24 cellular contexts compared by ENCODE assay signal in genomic region chr5:109125755-109126429, GRCh38.
DNase-seq lines count a peak whose midpoint lies in the region; ATAC-seq and TF ChIP-seq lines count a peak whose summit lies in the region.
"Had no signal": no experiment of that assay in that cellular context is flagged by ENCODE, and none has a peak within 500 bp of the region (broad histone marks: within the 10 kb centered on the region; RNA-seq: fewer than 3 reads in every experiment).

No MANE protein-coding gene starts in this region.

- H3K36me3 Mint-ChIP-seq in nephron (ENCODE audit: low read depth), result peaks cover 15% of the 10 kb centered on the region
- peaks cover 4% of the 10 kb centered on the region for H3K36me3 Mint-ChIP-seq in natural killer cell treated with Interleukin-12 subunit alpha and Interleukin-12 subunit beta and Interleukin-15 and Interleukin-18, amount 100 ng/mL, for 72 hours

- POLR2A ChIA-PET in HEK293T (lab: Yijun Ruan, JAX), result no interaction called here

- H3K4me1 ChIP-seq in DND-41 (ENCODE audit: insufficient read depth, low read length) (peaks cover 32% of the 10 kb centered on the region), SJCRH30 (peaks cover 15% of the 10 kb centered on the region)
- H3K4me1 ChIP-seq: ascending aorta, Caco-2, prostate gland, SJSA1, suprapubic skin had no signal

- peaks cover 20% of the 10 kb centered on the region for H3K9me3 Mint-ChIP-seq in nephron
- peaks cover 4% of the 10 kb centered on the region for H3K9me3 Mint-ChIP-seq in natural killer cell treated with Interleukin-12 subunit alpha and Interleukin-12 subunit beta and Interleukin-15 and Interleukin-18, amount 100 ng/mL, for 72 hours

- H3K9me3 ChIP-seq in DND-41 (ENCODE audit: insufficient read depth, low read length, severe bottlenecking), result no peaks in the 10 kb centered on the region
- peaks cover 12% of the 10 kb centered on the region for H3K9me3 ChIP-seq in SJCRH30 (replicated peaks)
- H3K9me3 ChIP-seq: neutrophil, prostate gland, SJSA1 had no signal

- H3K4me3 ChIP-seq in DND-41 (ENCODE audit: low read depth in 1 of 2, low read length in 2 of 2), result peak overlapping the region; percentile 7 to 46; a peak in 3 of 4 replicates
- peak overlapping the region; percentile 18 for H3K4me3 ChIP-seq in SJCRH30
- H3K4me3 ChIP-seq in H7 (ENCODE audit: insufficient read depth, low read depth, low read length), result no peak overlapping the region
- H3K4me3 ChIP-seq: ascending aorta, GM12878, prostate gland, SJSA1, suprapubic skin had no signal

- TF ChIP-seq CTCF in DND-41 (IDR thresholded peaks at IDR 0.05; ENCODE audit: borderline replicate concordance, extremely low read depth, low read length, poor library complexity, severe bottlenecking) (no peak), nephron (IDR thresholded peaks at IDR 0.05; ENCODE audit: unreplicated experiment in 3 of 3) (no peak)

- DNase-seq in DND-41 (peak; percentile 77), LHCN-M2 (ENCODE audit: low read depth) (peak; percentile 70), SJCRH30 (peak; percentile 75 to 94), H7 (no peak), HEK293T (ENCODE audit: extremely low spot score) (no peak)
- DNase-seq in natural killer cell treated with Interleukin-12 subunit alpha and Interleukin-12 subunit beta and Interleukin-15 and Interleukin-18, amount 100 ng/mL, for 72 hours (ENCODE audit: low spot score), result no peak
- DNase-seq: activated CD8-positive, alpha-beta T cell treated with anti-CD3 and anti-CD28 coated beads, Interleukin-2, amount 10 ng/mL, durations not matched to agents 7 days and 5 days; activated naive CD8-positive, alpha-beta T cell treated with anti-CD3 and anti-CD28 coated beads for 36 hours; activated T-cell treated with anti-CD3 and anti-CD28 coated beads for 4 hours; Caco-2; central memory CD4-positive, alpha-beta T cell; H9; IMR-90; NCI-H524 treated with DMSO at 0.1 percent for 48 hours; stimulated activated CD4-positive, alpha-beta T cell treated with anti-CD3 and anti-CD28 coated beads, Interleukin-15, amount 100 ng/mL, for 24 hours; stimulated activated naive CD4-positive, alpha-beta T cell; T-cell had no signal

- H3K27me3 ChIP-seq in DND-41 (ENCODE audit: insufficient read depth, low read length, poor library complexity), result no peaks in the 10 kb centered on the region
- no peaks in the 10 kb centered on the region for H3K27me3 ChIP-seq in SJCRH30
- H3K27me3 ChIP-seq in H7 (ENCODE audit: control insufficient read depth, insufficient read depth, low read length), result no peaks in the 10 kb centered on the region
- H3K27me3 ChIP-seq: ascending aorta, neutrophil, SJSA1, suprapubic skin had no signal

- H3K4me2 ChIP-seq in DND-41 (ENCODE audit: insufficient read depth, low read length), result peak overlapping the region; percentile 59

- peak overlapping the region in 2 of 3 experiments; percentile 5 to 20 for H3K27ac Mint-ChIP-seq in nephron
- H3K27ac Mint-ChIP-seq in natural killer cell treated with Interleukin-12 subunit alpha and Interleukin-12 subunit beta and Interleukin-15 and Interleukin-18, amount 100 ng/mL, for 72 hours, result no peak overlapping the region
- H3K27ac Mint-ChIP-seq: activated CD8-positive, alpha-beta T cell treated with anti-CD3 and anti-CD28 coated beads, Interleukin-2, amount 10 ng/mL, durations not matched to agents 7 days and 5 days; activated naive CD8-positive, alpha-beta T cell treated with anti-CD3 and anti-CD28 coated beads for 36 hours; T-cell had no signal

- H3K79me2 ChIP-seq in DND-41 (ENCODE audit: insufficient read depth, low read length), result no peaks in the 10 kb centered on the region

- CTCF ChIA-PET in HEK293T (lab: Yijun Ruan, JAX), result no interaction called here

- H3K27me3 Mint-ChIP-seq in nephron (ENCODE audit: low read depth), result no peaks in the 10 kb centered on the region
- H3K27me3 Mint-ChIP-seq in natural killer cell treated with Interleukin-12 subunit alpha and Interleukin-12 subunit beta and Interleukin-15 and Interleukin-18, amount 100 ng/mL, for 72 hours, result no peaks in the 10 kb centered on the region
- H3K27me3 Mint-ChIP-seq: activated naive CD8-positive, alpha-beta T cell treated with anti-CD3 and anti-CD28 coated beads for 36 hours; T-cell had no signal

- peak overlapping the region; percentile 52 for H2AFZ ChIP-seq in DND-41 (ENCODE audit: low read depth, low read length)

- peak overlapping the region in 1 of 3 experiments; percentile 2 for H3K4me3 Mint-ChIP-seq in nephron
- H3K4me3 Mint-ChIP-seq in natural killer cell treated with Interleukin-12 subunit alpha and Interleukin-12 subunit beta and Interleukin-15 and Interleukin-18, amount 100 ng/mL, for 72 hours, result no peak overlapping the region
- H3K4me3 Mint-ChIP-seq: activated CD8-positive, alpha-beta T cell treated with anti-CD3 and anti-CD28 coated beads, Interleukin-2, amount 10 ng/mL, durations not matched to agents 7 days and 5 days; activated naive CD8-positive, alpha-beta T cell treated with anti-CD3 and anti-CD28 coated beads for 36 hours; H9; T-cell had no signal

- H3K4me1 Mint-ChIP-seq in nephron, result peaks cover 17% of the 10 kb centered on the region
- H3K4me1 Mint-ChIP-seq in natural killer cell treated with Interleukin-12 subunit alpha and Interleukin-12 subunit beta and Interleukin-15 and Interleukin-18, amount 100 ng/mL, for 72 hours (ENCODE audit: low read depth in 2 of 2), result no peaks in the 10 kb centered on the region
- H3K4me1 Mint-ChIP-seq: activated naive CD8-positive, alpha-beta T cell treated with anti-CD3 and anti-CD28 coated beads for 36 hours; T-cell had no signal

- H3K9ac ChIP-seq in DND-41 (ENCODE audit: low read depth, low read length), result peak overlapping the region; percentile 53

- no peaks in the 10 kb centered on the region for H3K36me3 ChIP-seq in DND-41 (ENCODE audit: insufficient read depth, low read length)
- H3K36me3 ChIP-seq in SJCRH30, result no peaks in the 10 kb centered on the region
- no peaks in the 10 kb centered on the region for H3K36me3 ChIP-seq in H7 (replicated peaks; ENCODE audit: control insufficient read depth, insufficient read depth, low read length)
- H3K36me3 ChIP-seq: ascending aorta, neutrophil, prostate gland, SJSA1, suprapubic skin had no signal

- H3K27ac ChIP-seq in DND-41 (ENCODE audit: low read length) (peak overlapping the region; percentile 82), SJCRH30 (peak overlapping the region; percentile 61)
- H3K27ac ChIP-seq: ascending aorta, neutrophil, prostate gland, SJSA1, suprapubic skin had no signal

- ATAC-seq in DND-41 (ENCODE audit: insufficient read depth, low read depth), result peak; percentile 99
- no peak for ATAC-seq in natural killer cell treated with Interleukin-12 subunit alpha and Interleukin-12 subunit beta and Interleukin-15 and Interleukin-18, amount 100 ng/mL, for 72 hours
- ATAC-seq: activated CD8-positive, alpha-beta T cell treated with anti-CD3 and anti-CD28 coated beads, Interleukin-2, amount 10 ng/mL, durations not matched to agents 7 days and 5 days; GM12878; T-cell had no signal

- no peaks in the 10 kb centered on the region for H4K20me1 ChIP-seq in DND-41 (ENCODE audit: insufficient read depth, low read length)

TF ChIP-seq in HEK293T, 16 proteins besides CTCF, POLR2A, EP300 and RAD21:
- no peak for TF ChIP-seq SUZ12 (IDR thresholded peaks at IDR 0.05)
TF ChIP-seq in HEK293T: peak in this region for 0.

Comparison
In these comparisons a context has a peak if more than half of its experiments do, and no peak if none do; other contexts are left out.
1. DNase-seq: peak in DND-41 (single experiment), LHCN-M2 (single experiment) and SJCRH30 (2 of 2); none in H7 (single experiment), HEK293T (single experiment) and natural killer cell treated with Interleukin-12 subunit alpha and Interleukin-12 subunit beta and Interleukin-15 and Interleukin-18, amount 100 ng/mL, for 72 hours (single experiment).
2. H3K27ac Mint-ChIP-seq: peak in nephron (2 of 3); none in natural killer cell treated with Interleukin-12 subunit alpha and Interleukin-12 subunit beta and Interleukin-15 and Interleukin-18, amount 100 ng/mL, for 72 hours (0 of 2).